1 cellular context compared by ENCODE assay signal in the genomic region with DNA sequence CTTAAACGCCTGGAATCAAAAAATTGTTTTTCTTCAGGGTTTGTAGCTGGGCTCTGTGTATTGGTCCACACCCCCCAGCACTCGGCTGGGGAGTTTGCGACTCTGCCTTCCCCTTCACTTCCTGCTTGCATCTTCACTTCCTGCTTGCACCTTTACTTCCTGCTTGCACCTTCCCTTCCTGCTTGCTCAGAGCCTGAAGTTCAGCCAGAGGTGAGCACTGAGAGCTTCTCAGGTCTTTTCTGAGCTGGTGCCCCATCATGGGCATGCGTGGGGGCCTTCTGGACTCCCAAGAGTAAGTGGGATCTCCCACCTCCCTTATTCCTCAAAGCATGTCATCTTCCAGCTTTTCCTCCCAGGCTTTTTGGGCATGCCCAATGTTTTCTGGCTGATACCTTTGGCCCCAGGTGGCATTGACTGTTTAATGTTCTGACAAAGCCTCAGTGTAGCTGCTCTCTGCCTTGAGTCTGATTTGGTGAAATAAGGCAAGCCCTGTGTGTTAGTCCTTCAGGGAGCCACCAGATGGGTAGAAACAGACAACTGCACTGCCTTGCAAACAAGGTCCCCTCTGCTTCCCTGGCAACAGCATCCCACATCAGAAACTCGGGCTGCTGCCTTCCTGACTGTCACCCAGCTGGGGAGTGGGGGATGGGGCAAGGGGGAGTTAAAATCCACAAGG.
TF ChIP-seq lines count a peak whose summit lies in the region.

No MANE protein-coding gene starts in this region.

TF ChIP-seq in GM23338, 12 proteins besides CTCF, POLR2A, EP300 and RAD21 (continued from another document):
- TF ChIP-seq, protein P1, sequence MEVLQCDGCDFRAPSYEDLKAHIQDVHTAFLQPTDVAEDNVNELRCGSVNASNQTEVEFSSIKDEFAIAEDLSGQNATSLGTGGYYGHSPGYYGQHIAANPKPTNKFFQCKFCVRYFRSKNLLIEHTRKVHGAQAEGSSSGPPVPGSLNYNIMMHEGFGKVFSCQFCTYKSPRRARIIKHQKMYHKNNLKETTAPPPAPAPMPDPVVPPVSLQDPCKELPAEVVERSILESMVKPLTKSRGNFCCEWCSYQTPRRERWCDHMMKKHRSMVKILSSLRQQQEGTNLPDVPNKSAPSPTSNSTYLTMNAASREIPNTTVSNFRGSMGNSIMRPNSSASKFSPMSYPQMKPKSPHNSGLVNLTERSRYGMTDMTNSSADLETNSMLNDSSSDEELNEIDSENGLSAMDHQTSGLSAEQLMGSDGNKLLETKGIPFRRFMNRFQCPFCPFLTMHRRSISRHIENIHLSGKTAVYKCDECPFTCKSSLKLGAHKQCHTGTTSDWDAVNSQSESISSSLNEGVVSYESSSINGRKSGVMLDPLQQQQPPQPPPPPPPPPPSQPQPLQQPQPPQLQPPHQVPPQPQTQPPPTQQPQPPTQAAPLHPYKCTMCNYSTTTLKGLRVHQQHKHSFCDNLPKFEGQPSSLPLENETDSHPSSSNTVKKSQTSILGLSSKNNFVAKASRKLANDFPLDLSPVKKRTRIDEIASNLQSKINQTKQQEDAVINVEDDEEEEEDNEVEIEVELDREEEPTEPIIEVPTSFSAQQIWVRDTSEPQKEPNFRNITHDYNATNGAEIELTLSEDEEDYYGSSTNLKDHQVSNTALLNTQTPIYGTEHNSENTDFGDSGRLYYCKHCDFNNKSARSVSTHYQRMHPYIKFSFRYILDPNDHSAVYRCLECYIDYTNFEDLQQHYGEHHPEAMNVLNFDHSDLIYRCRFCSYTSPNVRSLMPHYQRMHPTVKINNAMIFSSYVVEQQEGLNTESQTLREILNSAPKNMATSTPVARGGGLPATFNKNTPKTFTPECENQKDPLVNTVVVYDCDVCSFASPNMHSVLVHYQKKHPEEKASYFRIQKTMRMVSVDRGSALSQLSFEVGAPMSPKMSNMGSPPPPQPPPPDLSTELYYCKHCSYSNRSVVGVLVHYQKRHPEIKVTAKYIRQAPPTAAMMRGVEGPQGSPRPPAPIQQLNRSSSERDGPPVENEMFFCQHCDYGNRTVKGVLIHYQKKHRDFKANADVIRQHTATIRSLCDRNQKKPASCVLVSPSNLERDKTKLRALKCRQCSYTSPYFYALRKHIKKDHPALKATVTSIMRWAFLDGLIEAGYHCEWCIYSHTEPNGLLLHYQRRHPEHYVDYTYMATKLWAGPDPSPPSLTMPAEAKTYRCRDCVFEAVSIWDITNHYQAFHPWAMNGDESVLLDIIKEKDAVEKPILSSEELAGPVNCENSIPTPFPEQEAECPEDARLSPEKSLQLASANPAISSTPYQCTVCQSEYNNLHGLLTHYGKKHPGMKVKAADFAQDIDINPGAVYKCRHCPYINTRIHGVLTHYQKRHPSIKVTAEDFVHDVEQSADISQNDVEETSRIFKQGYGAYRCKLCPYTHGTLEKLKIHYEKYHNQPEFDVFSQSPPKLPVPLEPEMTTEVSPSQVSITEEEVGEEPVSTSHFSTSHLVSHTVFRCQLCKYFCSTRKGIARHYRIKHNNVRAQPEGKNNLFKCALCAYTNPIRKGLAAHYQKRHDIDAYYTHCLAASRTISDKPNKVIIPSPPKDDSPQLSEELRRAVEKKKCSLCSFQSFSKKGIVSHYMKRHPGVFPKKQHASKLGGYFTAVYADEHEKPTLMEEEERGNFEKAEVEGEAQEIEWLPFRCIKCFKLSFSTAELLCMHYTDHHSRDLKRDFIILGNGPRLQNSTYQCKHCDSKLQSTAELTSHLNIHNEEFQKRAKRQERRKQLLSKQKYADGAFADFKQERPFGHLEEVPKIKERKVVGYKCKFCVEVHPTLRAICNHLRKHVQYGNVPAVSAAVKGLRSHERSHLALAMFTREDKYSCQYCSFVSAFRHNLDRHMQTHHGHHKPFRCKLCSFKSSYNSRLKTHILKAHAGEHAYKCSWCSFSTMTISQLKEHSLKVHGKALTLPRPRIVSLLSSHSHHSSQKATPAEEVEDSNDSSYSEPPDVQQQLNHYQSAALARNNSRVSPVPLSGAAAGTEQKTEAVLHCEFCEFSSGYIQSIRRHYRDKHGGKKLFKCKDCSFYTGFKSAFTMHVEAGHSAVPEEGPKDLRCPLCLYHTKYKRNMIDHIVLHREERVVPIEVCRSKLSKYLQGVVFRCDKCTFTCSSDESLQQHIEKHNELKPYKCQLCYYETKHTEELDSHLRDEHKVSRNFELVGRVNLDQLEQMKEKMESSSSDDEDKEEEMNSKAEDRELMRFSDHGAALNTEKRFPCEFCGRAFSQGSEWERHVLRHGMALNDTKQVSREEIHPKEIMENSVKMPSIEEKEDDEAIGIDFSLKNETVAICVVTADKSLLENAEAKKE (CRISPR knock-in tag; IDR thresholded peaks at IDR 0.05): no peak
- TF ChIP-seq STAT1 (IDR thresholded peaks at IDR 0.05; ENCODE audit: unreplicated experiment) (no peak), JUNB (IDR thresholded peaks at IDR 0.05; ENCODE audit: unreplicated experiment) (no peak), ZNF114 (CRISPR knock-in tag; IDR thresholded peaks at IDR 0.05) (no peak), EZH2 (IDR thresholded peaks at IDR 0.05; ENCODE audit: low read depth, unreplicated experiment) (no peak), EZH2phosphoT487 (IDR thresholded peaks at IDR 0.05; ENCODE audit: unreplicated experiment) (no peak), POLR2AphosphoS5 (IDR thresholded peaks at IDR 0.05; ENCODE audit: low read depth) (no peak), ZNF331 (CRISPR knock-in tag; IDR thresholded peaks at IDR 0.05; ENCODE audit: low read depth) (no peak), NANOG (IDR thresholded peaks at IDR 0.05; ENCODE audit: borderline replicate concordance) (no peak)
- TF ChIP-seq, protein P2, sequence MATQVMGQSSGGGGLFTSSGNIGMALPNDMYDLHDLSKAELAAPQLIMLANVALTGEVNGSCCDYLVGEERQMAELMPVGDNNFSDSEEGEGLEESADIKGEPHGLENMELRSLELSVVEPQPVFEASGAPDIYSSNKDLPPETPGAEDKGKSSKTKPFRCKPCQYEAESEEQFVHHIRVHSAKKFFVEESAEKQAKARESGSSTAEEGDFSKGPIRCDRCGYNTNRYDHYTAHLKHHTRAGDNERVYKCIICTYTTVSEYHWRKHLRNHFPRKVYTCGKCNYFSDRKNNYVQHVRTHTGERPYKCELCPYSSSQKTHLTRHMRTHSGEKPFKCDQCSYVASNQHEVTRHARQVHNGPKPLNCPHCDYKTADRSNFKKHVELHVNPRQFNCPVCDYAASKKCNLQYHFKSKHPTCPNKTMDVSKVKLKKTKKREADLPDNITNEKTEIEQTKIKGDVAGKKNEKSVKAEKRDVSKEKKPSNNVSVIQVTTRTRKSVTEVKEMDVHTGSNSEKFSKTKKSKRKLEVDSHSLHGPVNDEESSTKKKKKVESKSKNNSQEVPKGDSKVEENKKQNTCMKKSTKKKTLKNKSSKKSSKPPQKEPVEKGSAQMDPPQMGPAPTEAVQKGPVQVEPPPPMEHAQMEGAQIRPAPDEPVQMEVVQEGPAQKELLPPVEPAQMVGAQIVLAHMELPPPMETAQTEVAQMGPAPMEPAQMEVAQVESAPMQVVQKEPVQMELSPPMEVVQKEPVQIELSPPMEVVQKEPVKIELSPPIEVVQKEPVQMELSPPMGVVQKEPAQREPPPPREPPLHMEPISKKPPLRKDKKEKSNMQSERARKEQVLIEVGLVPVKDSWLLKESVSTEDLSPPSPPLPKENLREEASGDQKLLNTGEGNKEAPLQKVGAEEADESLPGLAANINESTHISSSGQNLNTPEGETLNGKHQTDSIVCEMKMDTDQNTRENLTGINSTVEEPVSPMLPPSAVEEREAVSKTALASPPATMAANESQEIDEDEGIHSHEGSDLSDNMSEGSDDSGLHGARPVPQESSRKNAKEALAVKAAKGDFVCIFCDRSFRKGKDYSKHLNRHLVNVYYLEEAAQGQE (IDR thresholded peaks at IDR 0.05; ENCODE audit: unreplicated experiment): no peak
- TF ChIP-seq, protein P3, sequence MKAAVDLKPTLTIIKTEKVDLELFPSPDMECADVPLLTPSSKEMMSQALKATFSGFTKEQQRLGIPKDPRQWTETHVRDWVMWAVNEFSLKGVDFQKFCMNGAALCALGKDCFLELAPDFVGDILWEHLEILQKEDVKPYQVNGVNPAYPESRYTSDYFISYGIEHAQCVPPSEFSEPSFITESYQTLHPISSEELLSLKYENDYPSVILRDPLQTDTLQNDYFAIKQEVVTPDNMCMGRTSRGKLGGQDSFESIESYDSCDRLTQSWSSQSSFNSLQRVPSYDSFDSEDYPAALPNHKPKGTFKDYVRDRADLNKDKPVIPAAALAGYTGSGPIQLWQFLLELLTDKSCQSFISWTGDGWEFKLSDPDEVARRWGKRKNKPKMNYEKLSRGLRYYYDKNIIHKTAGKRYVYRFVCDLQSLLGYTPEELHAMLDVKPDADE (IDR thresholded peaks at IDR 0.05): no peak
